In genomic region chr16:67560827-67561342, GRCh38 we compare ENCODE assay signal across 1 cellular context.
TF ChIP-seq lines count a peak whose summit lies in the region.

No MANE protein-coding gene starts in this region.

TF ChIP-seq in endothelial cell of umbilical vein, 7 proteins besides CTCF, POLR2A, EP300 and RAD21 (continued from another document):
- no peak for TF ChIP-seq FOS (IDR thresholded peaks at IDR 0.05; ENCODE audit: borderline replicate concordance, insufficient read depth, low read length)
- no peak for TF ChIP-seq EZH2 (IDR thresholded peaks at IDR 0.05; ENCODE audit: borderline replicate concordance, low read depth, low read length, severe bottlenecking)
- TF ChIP-seq GATA2 (IDR thresholded peaks at IDR 0.05; ENCODE audit: insufficient read depth, insufficient read length, low read depth, low read length) = no peak
- no peak for TF ChIP-seq MYC (IDR thresholded peaks at IDR 0.05; ENCODE audit: low read depth, low read length)
TF ChIP-seq in endothelial cell of umbilical vein: peak in this region for 0.
